ENCODE assay signal across 1 cellular context in genomic region chr12:49622501-49623141, GRCh38.
A peak's percentile ranks its signal among the peaks of the same experiment; 100 is the strongest.
TF ChIP-seq lines count a peak whose summit lies in the region.

No MANE protein-coding gene starts in this region.

TF ChIP-seq in HepG2, 621 proteins besides CTCF, POLR2A, EP300 and RAD21 (continues in another document):
- TF ChIP-seq ZNF317 (CRISPR knock-in tag; IDR thresholded peaks at IDR 0.05): 0 out of 2 replicates have a peak, but pooled peaks have one; percentile 12
- TF ChIP-seq ZNF788 (CRISPR knock-in tag; IDR thresholded peaks at IDR 0.05; ENCODE audit: borderline replicate concordance): 0 out of 2 replicates have a peak, but pooled peaks have one; percentile 12
- TF ChIP-seq, protein P1, sequence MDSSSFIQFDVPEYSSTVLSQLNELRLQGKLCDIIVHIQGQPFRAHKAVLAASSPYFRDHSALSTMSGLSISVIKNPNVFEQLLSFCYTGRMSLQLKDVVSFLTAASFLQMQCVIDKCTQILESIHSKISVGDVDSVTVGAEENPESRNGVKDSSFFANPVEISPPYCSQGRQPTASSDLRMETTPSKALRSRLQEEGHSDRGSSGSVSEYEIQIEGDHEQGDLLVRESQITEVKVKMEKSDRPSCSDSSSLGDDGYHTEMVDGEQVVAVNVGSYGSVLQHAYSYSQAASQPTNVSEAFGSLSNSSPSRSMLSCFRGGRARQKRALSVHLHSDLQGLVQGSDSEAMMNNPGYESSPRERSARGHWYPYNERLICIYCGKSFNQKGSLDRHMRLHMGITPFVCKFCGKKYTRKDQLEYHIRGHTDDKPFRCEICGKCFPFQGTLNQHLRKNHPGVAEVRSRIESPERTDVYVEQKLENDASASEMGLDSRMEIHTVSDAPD (CRISPR knock-in tag; IDR thresholded peaks at IDR 0.05): no peak
- TF ChIP-seq, protein P2, sequence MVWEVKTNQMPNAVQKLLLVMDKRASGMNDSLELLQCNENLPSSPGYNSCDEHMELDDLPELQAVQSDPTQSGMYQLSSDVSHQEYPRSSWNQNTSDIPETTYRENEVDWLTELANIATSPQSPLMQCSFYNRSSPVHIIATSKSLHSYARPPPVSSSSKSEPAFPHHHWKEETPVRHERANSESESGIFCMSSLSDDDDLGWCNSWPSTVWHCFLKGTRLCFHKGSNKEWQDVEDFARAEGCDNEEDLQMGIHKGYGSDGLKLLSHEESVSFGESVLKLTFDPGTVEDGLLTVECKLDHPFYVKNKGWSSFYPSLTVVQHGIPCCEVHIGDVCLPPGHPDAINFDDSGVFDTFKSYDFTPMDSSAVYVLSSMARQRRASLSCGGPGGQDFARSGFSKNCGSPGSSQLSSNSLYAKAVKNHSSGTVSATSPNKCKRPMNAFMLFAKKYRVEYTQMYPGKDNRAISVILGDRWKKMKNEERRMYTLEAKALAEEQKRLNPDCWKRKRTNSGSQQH (CRISPR knock-in tag; IDR thresholded peaks at IDR 0.05; ENCODE audit: low read depth): no peak
- peak; percentile 75; the same call in 1 of the 2 replicates for TF ChIP-seq TGIF2 (CRISPR knock-in tag; IDR thresholded peaks at IDR 0.05)
- no peak for TF ChIP-seq CENPX (CRISPR knock-in tag; IDR thresholded peaks at IDR 0.05)
- no peak for TF ChIP-seq NFIC (IDR thresholded peaks at IDR 0.05; ENCODE audit: low read length)
- TF ChIP-seq ZSCAN21 (CRISPR knock-in tag; IDR thresholded peaks at IDR 0.05; ENCODE audit: borderline replicate concordance): 0 out of 2 replicates have a peak, but pooled peaks have one; percentile 31
- no peak for TF ChIP-seq IKZF1 (IDR thresholded peaks at IDR 0.05)
- no peak; the same call in 1 of the 2 replicates for TF ChIP-seq ZNF274 (CRISPR knock-in tag; IDR thresholded peaks at IDR 0.05)
- TF ChIP-seq NFKB2 (CRISPR knock-in tag; IDR thresholded peaks at IDR 0.05; ENCODE audit: borderline replicate concordance): peak; percentile 11; the same call in 1 of the 2 replicates
- TF ChIP-seq CREM (IDR thresholded peaks at IDR 0.05): peak; percentile 30; the same call in 1 of the 2 replicates
- TF ChIP-seq CREM (CRISPR knock-in tag; IDR thresholded peaks at IDR 0.05): no peak
- TF ChIP-seq, protein P3, sequence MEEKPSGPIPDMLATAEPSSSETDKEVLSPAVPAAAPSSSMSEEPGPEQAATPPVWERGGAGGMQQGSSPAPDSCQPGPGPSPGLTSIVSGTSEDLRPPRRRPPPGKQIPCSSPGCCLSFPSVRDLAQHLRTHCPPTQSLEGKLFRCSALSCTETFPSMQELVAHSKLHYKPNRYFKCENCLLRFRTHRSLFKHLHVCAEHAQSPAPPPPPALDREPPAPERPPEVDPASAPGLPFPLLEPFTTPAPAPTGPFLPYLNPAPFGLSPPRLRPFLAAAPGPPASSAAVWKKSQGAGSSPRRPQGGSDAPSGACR (CRISPR knock-in tag; IDR thresholded peaks at IDR 0.05): peak; percentile 84; the same call in 1 of the 2 replicates
- TF ChIP-seq ZSCAN20 (CRISPR knock-in tag; IDR thresholded peaks at IDR 0.05; ENCODE audit: borderline replicate concordance): no peak
- TF ChIP-seq, protein P4, sequence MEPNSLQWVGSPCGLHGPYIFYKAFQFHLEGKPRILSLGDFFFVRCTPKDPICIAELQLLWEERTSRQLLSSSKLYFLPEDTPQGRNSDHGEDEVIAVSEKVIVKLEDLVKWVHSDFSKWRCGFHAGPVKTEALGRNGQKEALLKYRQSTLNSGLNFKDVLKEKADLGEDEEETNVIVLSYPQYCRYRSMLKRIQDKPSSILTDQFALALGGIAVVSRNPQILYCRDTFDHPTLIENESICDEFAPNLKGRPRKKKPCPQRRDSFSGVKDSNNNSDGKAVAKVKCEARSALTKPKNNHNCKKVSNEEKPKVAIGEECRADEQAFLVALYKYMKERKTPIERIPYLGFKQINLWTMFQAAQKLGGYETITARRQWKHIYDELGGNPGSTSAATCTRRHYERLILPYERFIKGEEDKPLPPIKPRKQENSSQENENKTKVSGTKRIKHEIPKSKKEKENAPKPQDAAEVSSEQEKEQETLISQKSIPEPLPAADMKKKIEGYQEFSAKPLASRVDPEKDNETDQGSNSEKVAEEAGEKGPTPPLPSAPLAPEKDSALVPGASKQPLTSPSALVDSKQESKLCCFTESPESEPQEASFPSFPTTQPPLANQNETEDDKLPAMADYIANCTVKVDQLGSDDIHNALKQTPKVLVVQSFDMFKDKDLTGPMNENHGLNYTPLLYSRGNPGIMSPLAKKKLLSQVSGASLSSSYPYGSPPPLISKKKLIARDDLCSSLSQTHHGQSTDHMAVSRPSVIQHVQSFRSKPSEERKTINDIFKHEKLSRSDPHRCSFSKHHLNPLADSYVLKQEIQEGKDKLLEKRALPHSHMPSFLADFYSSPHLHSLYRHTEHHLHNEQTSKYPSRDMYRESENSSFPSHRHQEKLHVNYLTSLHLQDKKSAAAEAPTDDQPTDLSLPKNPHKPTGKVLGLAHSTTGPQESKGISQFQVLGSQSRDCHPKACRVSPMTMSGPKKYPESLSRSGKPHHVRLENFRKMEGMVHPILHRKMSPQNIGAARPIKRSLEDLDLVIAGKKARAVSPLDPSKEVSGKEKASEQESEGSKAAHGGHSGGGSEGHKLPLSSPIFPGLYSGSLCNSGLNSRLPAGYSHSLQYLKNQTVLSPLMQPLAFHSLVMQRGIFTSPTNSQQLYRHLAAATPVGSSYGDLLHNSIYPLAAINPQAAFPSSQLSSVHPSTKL (CRISPR knock-in tag; IDR thresholded peaks at IDR 0.05): peak; percentile 13; the same call in 1 of the 2 replicates
- no peak for TF ChIP-seq ZNF160 (CRISPR knock-in tag; IDR thresholded peaks at IDR 0.05)
- no peak for TF ChIP-seq ZNF619 (CRISPR knock-in tag; IDR thresholded peaks at IDR 0.05)
- no peak for TF ChIP-seq E2F1 (CRISPR knock-in tag; IDR thresholded peaks at IDR 0.05)
- TF ChIP-seq RXRA (CRISPR knock-in tag; IDR thresholded peaks at IDR 0.05): 0 out of 2 replicates have a peak, but pooled peaks have one; percentile 9
- 0 out of 2 replicates have a peak, but pooled peaks have one; percentile 14 for TF ChIP-seq ZNF335 (CRISPR knock-in tag; IDR thresholded peaks at IDR 0.05)
- TF ChIP-seq ZNF770 (CRISPR knock-in tag; IDR thresholded peaks at IDR 0.05): peak; percentile 73
- TF ChIP-seq KAT8 (CRISPR knock-in tag; IDR thresholded peaks at IDR 0.05): peak; percentile 40; the same call in 1 of the 2 replicates
- no peak for TF ChIP-seq FUBP1 (CRISPR knock-in tag; IDR thresholded peaks at IDR 0.05; ENCODE audit: borderline replicate concordance)
- TF ChIP-seq MYC (CRISPR knock-in tag; IDR thresholded peaks at IDR 0.05; ENCODE audit: borderline replicate concordance): peak; percentile 9; the same call in 1 of the 2 replicates
- 0 out of 2 replicates have a peak, but pooled peaks have one; percentile 27 for TF ChIP-seq ZNF850 (CRISPR knock-in tag; conservative IDR thresholded peaks at IDR 0.05)
- TF ChIP-seq ZNF737 (CRISPR knock-in tag; IDR thresholded peaks at IDR 0.05; ENCODE audit: borderline replicate concordance): no peak; the same call in 1 of the 2 replicates
- TF ChIP-seq KLF11 (CRISPR knock-in tag; IDR thresholded peaks at IDR 0.05): 0 out of 2 replicates have a peak, but pooled peaks have one; percentile 25
- no peak; the same call in 1 of the 2 replicates for TF ChIP-seq TOE1 (CRISPR knock-in tag; IDR thresholded peaks at IDR 0.05)
- peak; percentile 6; the same call in 1 of the 2 replicates for TF ChIP-seq SMAD3 (CRISPR knock-in tag; IDR thresholded peaks at IDR 0.05)
- TF ChIP-seq ZNF543 (CRISPR knock-in tag; IDR thresholded peaks at IDR 0.05): no peak
- no peak for TF ChIP-seq SYNCRIP (IDR thresholded peaks at IDR 0.05; ENCODE audit: insufficient read depth, low read depth, low read length)
- no peak for TF ChIP-seq LCORL (IDR thresholded peaks at IDR 0.05)
- TF ChIP-seq LCORL (CRISPR knock-in tag; IDR thresholded peaks at IDR 0.05): peak; percentile 72
- TF ChIP-seq MYPOP (CRISPR knock-in tag; IDR thresholded peaks at IDR 0.05): peak; percentile 83
- no peak for TF ChIP-seq AGO2 (optimal IDR thresholded peaks at IDR 0.05; ENCODE audit: low read depth, low read length)
- TF ChIP-seq POGK (CRISPR knock-in tag; conservative IDR thresholded peaks at IDR 0.05): peak; percentile 11; the same call in 1 of the 2 replicates
- peak; percentile 64 for TF ChIP-seq ZNF18 (CRISPR knock-in tag; IDR thresholded peaks at IDR 0.05; ENCODE audit: insufficient replicate concordance)
- TF ChIP-seq SP140L (CRISPR knock-in tag; IDR thresholded peaks at IDR 0.05; ENCODE audit: borderline replicate concordance): no peak
- TF ChIP-seq, protein P5, sequence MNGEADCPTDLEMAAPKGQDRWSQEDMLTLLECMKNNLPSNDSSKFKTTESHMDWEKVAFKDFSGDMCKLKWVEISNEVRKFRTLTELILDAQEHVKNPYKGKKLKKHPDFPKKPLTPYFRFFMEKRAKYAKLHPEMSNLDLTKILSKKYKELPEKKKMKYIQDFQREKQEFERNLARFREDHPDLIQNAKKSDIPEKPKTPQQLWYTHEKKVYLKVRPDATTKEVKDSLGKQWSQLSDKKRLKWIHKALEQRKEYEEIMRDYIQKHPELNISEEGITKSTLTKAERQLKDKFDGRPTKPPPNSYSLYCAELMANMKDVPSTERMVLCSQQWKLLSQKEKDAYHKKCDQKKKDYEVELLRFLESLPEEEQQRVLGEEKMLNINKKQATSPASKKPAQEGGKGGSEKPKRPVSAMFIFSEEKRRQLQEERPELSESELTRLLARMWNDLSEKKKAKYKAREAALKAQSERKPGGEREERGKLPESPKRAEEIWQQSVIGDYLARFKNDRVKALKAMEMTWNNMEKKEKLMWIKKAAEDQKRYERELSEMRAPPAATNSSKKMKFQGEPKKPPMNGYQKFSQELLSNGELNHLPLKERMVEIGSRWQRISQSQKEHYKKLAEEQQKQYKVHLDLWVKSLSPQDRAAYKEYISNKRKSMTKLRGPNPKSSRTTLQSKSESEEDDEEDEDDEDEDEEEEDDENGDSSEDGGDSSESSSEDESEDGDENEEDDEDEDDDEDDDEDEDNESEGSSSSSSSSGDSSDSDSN (CRISPR knock-in tag; IDR thresholded peaks at IDR 0.05): peak; percentile 47; the same call in 1 of the 2 replicates
